ENCODE assay signal across 14 cellular contexts in the genomic region with DNA sequence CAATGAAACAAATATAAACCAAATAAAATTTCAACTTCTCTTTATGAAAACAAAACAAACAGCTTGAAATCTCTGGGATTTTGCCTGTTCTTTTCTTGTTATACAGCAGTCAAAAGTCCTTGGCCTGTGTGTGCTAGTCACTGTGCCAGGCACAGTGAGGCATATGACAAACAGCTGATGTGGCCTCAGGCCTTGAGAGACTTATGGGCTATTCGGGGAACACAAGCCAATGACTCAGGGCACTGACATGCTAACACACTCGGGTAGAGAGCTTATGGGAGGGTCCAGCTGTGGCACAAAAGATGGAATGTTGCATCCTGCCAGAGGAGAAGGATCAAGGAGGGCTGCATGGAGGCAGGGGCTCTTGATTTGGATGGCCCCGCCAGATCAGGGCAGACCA.
DNase-seq lines count a peak whose midpoint lies in the region; ATAC-seq lines count a peak whose summit lies in the region.
"Had no signal": no experiment of that assay in that cellular context is flagged by ENCODE, and none has a peak within 500 bp of the region (broad histone marks: within the 10 kb centered on the region; RNA-seq: fewer than 3 reads in every experiment).

No MANE protein-coding gene starts in this region.

- DNase-seq in EL, result peak; percentile 25
- DNase-seq in SJCRH30, result peak; percentile 41 to 48
- peak in 41 of 42 donors; percentile 25 to 91 (median 69) for DNase-seq in head of caudate nucleus
- peak; percentile 80 for DNase-seq in putamen (ENCODE audit: low spot score)
- DNase-seq in stimulated activated naive B cell treated with anti-CD40 and anti-IgM and Interleukin-4, amounts not matched to agents 10 μg/mL and 1 μg/mL and 100 μg/mL, for 72 hours, result no peak
- DNase-seq in SKM-1 (lab: John Stamatoyannopoulos, UW; ENCODE audit: unreplicated experiment), result no peak
- no peak for DNase-seq in effector memory CD4-positive, alpha-beta T cell
- DNase-seq: activated CD8-positive, alpha-beta T cell treated with anti-CD3 and anti-CD28 coated beads, Interleukin-2, amount 10 ng/mL, durations not matched to agents 7 days and 5 days; activated effector memory CD4-positive, alpha-beta T cell treated with Interleukin-2 at 50 U/mL for 16 hours; body of pancreas; DND-41; NCI-H2081 treated with DMSO at 0.1 percent for 48 hours had no signal

- H3K4me3 Mint-ChIP-seq in stimulated activated naive B cell treated with anti-CD40 and anti-IgM and Interleukin-4, amounts not matched to agents 10 μg/mL and 1 μg/mL and 100 μg/mL, for 72 hours, result no peak overlapping the region
- H3K4me3 Mint-ChIP-seq: activated CD8-positive, alpha-beta T cell treated with anti-CD3 and anti-CD28 coated beads, Interleukin-2, amount 10 ng/mL, durations not matched to agents 7 days and 5 days; CD14-positive monocyte had no signal

- no peaks in the 10 kb centered on the region for H3K4me1 ChIP-seq in SJCRH30
- H3K4me1 ChIP-seq in effector memory CD4-positive, alpha-beta T cell (ENCODE audit: control insufficient read depth, insufficient read depth, low read length, poor library complexity, severe bottlenecking), result no peaks in the 10 kb centered on the region
- H3K4me1 ChIP-seq: body of pancreas had no signal

- 0 out of 2 replicates have a peak, but pooled peaks cover 2% of the 10 kb centered on the region for H3K27me3 ChIP-seq in SJCRH30
- no peaks in the 10 kb centered on the region for H3K27me3 ChIP-seq in effector memory CD4-positive, alpha-beta T cell (replicated peaks; ENCODE audit: control insufficient read depth, insufficient read depth, low read length, poor library complexity, severe bottlenecking)
- H3K27me3 ChIP-seq: body of pancreas had no signal

- peaks cover 38 to 54% of the 10 kb centered on the region in 2 donors for H3K27me3 Mint-ChIP-seq in stimulated activated naive B cell treated with anti-CD40 and anti-IgM and Interleukin-4, amounts not matched to agents 10 μg/mL and 1 μg/mL and 100 μg/mL, for 72 hours

- no peaks in the 10 kb centered on the region; the same call in 1 of the 2 replicates for H3K9me3 ChIP-seq in SJCRH30 (replicated peaks)
- no peaks in the 10 kb centered on the region for H3K9me3 ChIP-seq in effector memory CD4-positive, alpha-beta T cell (ENCODE audit: control insufficient read depth, low read length)
- H3K9me3 ChIP-seq: body of pancreas had no signal

- H3K27ac ChIP-seq in SJCRH30, result no peak overlapping the region
- H3K27ac ChIP-seq in effector memory CD4-positive, alpha-beta T cell (ENCODE audit: insufficient read depth, low read length, poor library complexity, severe bottlenecking), result no peak overlapping the region
- H3K27ac ChIP-seq: body of pancreas had no signal

- H3K27ac Mint-ChIP-seq in stimulated activated naive B cell treated with anti-CD40 and anti-IgM and Interleukin-4, amounts not matched to agents 10 μg/mL and 1 μg/mL and 100 μg/mL, for 72 hours, result no peak overlapping the region
- H3K27ac Mint-ChIP-seq: activated CD8-positive, alpha-beta T cell treated with anti-CD3 and anti-CD28 coated beads, Interleukin-2, amount 10 ng/mL, durations not matched to agents 7 days and 5 days; CD14-positive monocyte had no signal

- intact Hi-C loops in head of caudate nucleus (cut with DNase I), result loop anchor here (5.0 kb wide), 1 partner anchor 92 kb away; no protein-coding TSS in a partner anchor

- no peaks in the 10 kb centered on the region for H3K4me1 Mint-ChIP-seq in stimulated activated naive B cell treated with anti-CD40 and anti-IgM and Interleukin-4, amounts not matched to agents 10 μg/mL and 1 μg/mL and 100 μg/mL, for 72 hours
- H3K4me1 Mint-ChIP-seq: CD14-positive monocyte had no signal

- H3K36me3 Mint-ChIP-seq in stimulated activated naive B cell treated with anti-CD40 and anti-IgM and Interleukin-4, amounts not matched to agents 10 μg/mL and 1 μg/mL and 100 μg/mL, for 72 hours, result peaks cover 0 to 2% of the 10 kb centered on the region in 2 donors
- H3K36me3 Mint-ChIP-seq: CD14-positive monocyte had no signal

- no peak for ATAC-seq in stimulated activated naive B cell treated with anti-CD40 and anti-IgM and Interleukin-4, amounts not matched to agents 10 μg/mL and 1 μg/mL and 100 μg/mL, for 72 hours (replicated peaks)
- ATAC-seq in HG02840 (IDR thresholded peaks at IDR 0.05; ENCODE audit: low FRiP score, unreplicated experiment), result no peak
- ATAC-seq: activated CD8-positive, alpha-beta T cell treated with anti-CD3 and anti-CD28 coated beads, Interleukin-2, amount 10 ng/mL, durations not matched to agents 7 days and 5 days; body of pancreas had no signal

- H3K9me3 Mint-ChIP-seq in stimulated activated naive B cell treated with anti-CD40 and anti-IgM and Interleukin-4, amounts not matched to agents 10 μg/mL and 1 μg/mL and 100 μg/mL, for 72 hours, result peaks cover 9 to 17% of the 10 kb centered on the region in 2 donors

- H3K4me3 ChIP-seq in SJCRH30, result no peak overlapping the region
- no peak overlapping the region for H3K4me3 ChIP-seq in effector memory CD4-positive, alpha-beta T cell (ENCODE audit: insufficient read depth, low read depth, low read length, poor library complexity, severe bottlenecking)
- H3K4me3 ChIP-seq: body of pancreas had no signal

- no peaks in the 10 kb centered on the region for H3K36me3 ChIP-seq in SJCRH30
- no peaks in the 10 kb centered on the region for H3K36me3 ChIP-seq in effector memory CD4-positive, alpha-beta T cell (ENCODE audit: control insufficient read depth, insufficient read depth, low read length)

Comparison
In these comparisons a context has a peak if more than half of its experiments do, and no peak if none do; other contexts are left out.
1. DNase-seq: peak in EL (single experiment), SJCRH30 (2 of 2), head of caudate nucleus (41 of 42) and putamen (single experiment); none in stimulated activated naive B cell treated with anti-CD40 and anti-IgM and Interleukin-4, amounts not matched to agents 10 μg/mL and 1 μg/mL and 100 μg/mL, for 72 hours (single experiment), SKM-1 (single experiment) and effector memory CD4-positive, alpha-beta T cell (0 of 3).